Comparison of ENCODE assay signal across 23 cellular contexts in the genomic region with DNA sequence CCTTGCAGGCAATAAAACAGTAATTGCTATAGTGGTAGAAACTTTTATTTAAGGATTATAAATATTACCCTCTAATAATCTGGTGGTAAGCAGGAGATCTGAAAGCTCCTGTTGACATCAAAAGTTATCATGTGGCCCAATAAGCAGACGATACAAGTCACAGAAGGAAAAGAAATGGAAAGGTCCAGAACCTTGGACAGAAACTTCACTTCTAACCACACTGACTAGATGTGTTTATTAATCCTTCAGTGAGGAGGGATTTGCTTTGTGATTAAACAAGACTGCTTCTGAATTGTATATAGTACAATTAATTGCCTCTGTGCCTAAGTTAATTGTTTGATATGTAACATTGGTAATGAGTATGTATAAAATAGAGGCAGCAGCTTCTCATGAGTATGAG.
"Had no signal": no experiment of that assay in that cellular context is flagged by ENCODE, and none has a peak within 500 bp of the region (broad histone marks: within the 10 kb centered on the region; RNA-seq: fewer than 3 reads in every experiment).

No MANE protein-coding gene starts in this region.

- H3K36me3 ChIP-seq: esophagus squamous epithelium, gastrocnemius medialis, heart right ventricle, left ventricle myocardium inferior, lower lobe of right lung had no signal

- DNase-seq: dermis blood vessel endothelial cell; dorsolateral prefrontal cortex; effector CD8-positive, alpha-beta T cell; effector memory CD8-positive, alpha-beta T cell; endodermal cell; erythroblast; esophagus squamous epithelium; foreskin melanocyte; gastrocnemius medialis; glutamatergic neuron; head of caudate nucleus; heart right ventricle; hippocampal formation; left colon; left ventricle myocardium inferior; lower lobe of right lung; mesenchymal stem cell; mucosa of descending colon; naive B cell had no signal

- H3K9me3 ChIP-seq: esophagus squamous epithelium, gastrocnemius medialis, lower lobe of right lung, mucosa of descending colon had no signal

- H3K27ac ChIP-seq: coronary artery, dorsolateral prefrontal cortex, epithelial cell of prostate, esophagus squamous epithelium, gastrocnemius medialis, heart right ventricle, left ventricle myocardium inferior, lower lobe of right lung had no signal

- H3K27me3 ChIP-seq: dorsolateral prefrontal cortex, esophagus squamous epithelium, gastrocnemius medialis, heart right ventricle had no signal

- ATAC-seq: effector memory CD8-positive, alpha-beta T cell; esophagus mucosa; gastrocnemius medialis; heart right ventricle; left colon; left lobe of liver; lower lobe of right lung; mucosa of descending colon had no signal

- H3K4me3 ChIP-seq: coronary artery, dorsolateral prefrontal cortex, esophagus squamous epithelium, gastrocnemius medialis, heart right ventricle, left ventricle myocardium inferior, lower lobe of right lung, mucosa of descending colon had no signal

- H3K4me1 ChIP-seq: esophagus squamous epithelium, gastrocnemius medialis, heart right ventricle, left ventricle myocardium inferior, lower lobe of right lung had no signal
